11 cellular contexts compared by ENCODE assay signal in the genomic region with DNA sequence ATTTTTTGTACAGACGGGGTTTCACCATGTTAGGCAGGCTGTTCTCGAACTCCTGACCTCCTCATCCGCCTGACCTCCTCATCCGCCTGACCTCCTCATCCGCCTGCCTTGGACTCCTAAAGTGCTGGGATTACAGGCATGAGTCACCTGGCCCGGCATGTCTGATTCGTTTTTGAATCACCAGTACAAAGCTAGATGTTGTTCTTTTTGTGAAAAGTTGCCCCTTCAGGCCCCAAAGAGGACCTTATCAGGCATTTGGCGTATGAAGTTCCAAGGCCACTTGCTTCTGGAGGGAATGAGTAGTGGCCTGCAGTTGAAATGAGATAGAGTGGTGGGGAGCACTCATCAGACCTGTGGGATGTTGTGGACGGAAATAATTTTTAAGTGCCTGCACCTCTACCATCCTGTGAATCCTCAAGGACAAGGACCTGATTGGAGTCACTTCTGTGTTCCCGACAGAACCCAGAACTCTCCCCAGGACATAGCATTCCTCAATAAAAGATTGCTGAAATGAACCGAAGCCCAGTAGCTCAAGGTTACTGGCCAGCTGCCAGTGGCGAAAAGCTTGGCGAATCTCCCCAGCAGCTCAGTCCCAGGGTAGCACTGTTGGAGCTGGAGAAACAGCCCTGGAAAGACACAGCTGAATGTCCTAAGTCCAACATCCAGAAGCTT. TPM values are rescaled to one million over a fixed set of nuclear protein-coding genes. Genes with fewer than 3 reads are reported as not detected.
DNase-seq lines count a peak whose midpoint lies in the region; ATAC-seq, FAIRE-seq and TF ChIP-seq lines count a peak whose summit lies in the region.
"Had no signal": no experiment of that assay in that cellular context is flagged by ENCODE, and none has a peak within 500 bp of the region (broad histone marks: within the 10 kb centered on the region; RNA-seq: fewer than 3 reads in every experiment).

No MANE protein-coding gene starts in this region.

- no peak overlapping the region for H3K4me3 ChIP-seq in brain microvascular endothelial cell (ENCODE audit: low read depth, low read length)
- no peak overlapping the region for H3K4me3 ChIP-seq in skeletal muscle cell (ENCODE audit: low read depth, low read length)
- H3K4me3 ChIP-seq: lower lobe of right lung had no signal

- no peak for TF ChIP-seq CTCF in brain microvascular endothelial cell (IDR thresholded peaks at IDR 0.05; ENCODE audit: low read depth, low read length, missing control alignments)

- TF ChIP-seq POLR2A in H54 (IDR thresholded peaks at IDR 0.05; ENCODE audit: low read depth, low read length) = no peak

- DNase-seq in H54 (ENCODE audit: insufficient read length, low spot score) (peak; percentile 66), brain microvascular endothelial cell (peak; percentile 69), left ventricle myocardium superior (peak; percentile 87), skeletal muscle cell (ENCODE audit: low read depth) (peak; percentile 49), NCI-H187 (lab: John Stamatoyannopoulos, UW) (no peak), NCI-H1694 (lab: John Stamatoyannopoulos, UW) (no peak), middle frontal gyrus (ENCODE audit: extremely low spot score, low spot score) (no peak)
- DNase-seq: activated CD4-positive, alpha-beta T cell treated with anti-CD3 and anti-CD28 coated beads, Interleukin-2, amount 10 ng/mL, durations not matched to agents 7 days and 5 days; DMS153; lower lobe of right lung had no signal

- in situ Hi-C loops in brain microvascular endothelial cell (cut with HindIII; ENCODE audit: low pct_ligation_motif_present, low sequenced_read_pairs) = no loop called here

- FAIRE-seq in H54 (lab: Jason Lieb, UNC) = peak; percentile 30

- H3K27me3 ChIP-seq in brain microvascular endothelial cell (replicated peaks) = no peaks in the 10 kb centered on the region

- ATAC-seq in left ventricle myocardium superior (peak; percentile 84), GM19467 (IDR thresholded peaks at IDR 0.05; ENCODE audit: unreplicated experiment) (no peak)

- H3K36me3 ChIP-seq in brain microvascular endothelial cell (replicated peaks) = no peaks in the 10 kb centered on the region
- H3K36me3 ChIP-seq: lower lobe of right lung had no signal

- peak overlapping the region; percentile 11 for H3K27ac ChIP-seq in brain microvascular endothelial cell
- H3K27ac ChIP-seq: lower lobe of right lung had no signal

- intact Hi-C loops in left ventricle myocardium superior (cut with micrococcal nuclease) = no loop called here

RNA-seq across cellular contexts. Expression of gene NDUFS5, which starts 50.1 kb away (rescaled TPM):
- 782 TPM for total RNA-seq in left ventricle myocardium superior

Comparison
In these comparisons a context has a peak if more than half of its experiments do, and no peak if none do; other contexts are left out.
1. DNase-seq: peak in H54 (single experiment), brain microvascular endothelial cell (single experiment), left ventricle myocardium superior (single experiment) and skeletal muscle cell (single experiment); none in NCI-H187 (0 of 2), NCI-H1694 (single experiment) and middle frontal gyrus (single experiment).